Comparison of ENCODE assay signal across 1 cellular context in the genomic region with DNA sequence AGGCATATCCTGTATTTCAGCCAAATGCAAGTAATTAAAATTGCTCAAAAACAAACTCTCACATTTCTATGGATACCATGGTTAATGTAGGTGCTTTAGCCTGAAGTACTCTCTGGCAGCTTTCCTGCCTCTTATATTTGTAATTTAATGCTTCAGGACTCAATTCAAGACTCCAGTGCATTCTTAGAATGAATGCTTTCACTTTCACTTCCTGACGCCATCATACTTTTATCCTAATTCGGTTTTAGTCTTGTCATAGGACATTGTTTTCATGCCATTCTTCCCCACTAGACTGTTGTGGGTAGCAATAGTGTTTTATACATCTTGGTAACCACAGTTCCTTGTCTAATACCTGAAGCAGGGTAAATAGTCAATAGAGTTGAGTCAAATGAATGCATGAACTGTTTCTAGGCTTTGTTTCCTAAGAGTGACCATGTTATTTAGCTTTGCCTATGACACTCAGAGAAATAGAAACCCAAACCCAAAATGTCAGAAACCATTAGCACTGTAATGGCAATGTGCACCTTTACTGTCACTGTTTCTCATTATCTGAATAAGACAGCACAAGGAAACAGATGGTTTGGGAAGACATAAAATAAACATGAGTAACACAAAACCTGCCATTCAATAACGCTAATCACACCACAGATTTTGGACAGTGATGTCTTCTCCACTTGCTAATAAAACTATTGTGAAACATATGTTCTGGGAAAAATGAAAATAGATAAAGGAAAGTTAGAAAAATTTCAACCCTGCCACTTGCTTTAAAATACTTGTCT.
TF ChIP-seq lines count a peak whose summit lies in the region.

No MANE protein-coding gene starts in this region.

TF ChIP-seq in GM23338, 12 proteins besides CTCF, POLR2A, EP300 and RAD21 (continued from another document):
- TF ChIP-seq CREB1 (CRISPR knock-in tag; IDR thresholded peaks at IDR 0.05; ENCODE audit: low read depth), result no peak
- TF ChIP-seq, protein P1, sequence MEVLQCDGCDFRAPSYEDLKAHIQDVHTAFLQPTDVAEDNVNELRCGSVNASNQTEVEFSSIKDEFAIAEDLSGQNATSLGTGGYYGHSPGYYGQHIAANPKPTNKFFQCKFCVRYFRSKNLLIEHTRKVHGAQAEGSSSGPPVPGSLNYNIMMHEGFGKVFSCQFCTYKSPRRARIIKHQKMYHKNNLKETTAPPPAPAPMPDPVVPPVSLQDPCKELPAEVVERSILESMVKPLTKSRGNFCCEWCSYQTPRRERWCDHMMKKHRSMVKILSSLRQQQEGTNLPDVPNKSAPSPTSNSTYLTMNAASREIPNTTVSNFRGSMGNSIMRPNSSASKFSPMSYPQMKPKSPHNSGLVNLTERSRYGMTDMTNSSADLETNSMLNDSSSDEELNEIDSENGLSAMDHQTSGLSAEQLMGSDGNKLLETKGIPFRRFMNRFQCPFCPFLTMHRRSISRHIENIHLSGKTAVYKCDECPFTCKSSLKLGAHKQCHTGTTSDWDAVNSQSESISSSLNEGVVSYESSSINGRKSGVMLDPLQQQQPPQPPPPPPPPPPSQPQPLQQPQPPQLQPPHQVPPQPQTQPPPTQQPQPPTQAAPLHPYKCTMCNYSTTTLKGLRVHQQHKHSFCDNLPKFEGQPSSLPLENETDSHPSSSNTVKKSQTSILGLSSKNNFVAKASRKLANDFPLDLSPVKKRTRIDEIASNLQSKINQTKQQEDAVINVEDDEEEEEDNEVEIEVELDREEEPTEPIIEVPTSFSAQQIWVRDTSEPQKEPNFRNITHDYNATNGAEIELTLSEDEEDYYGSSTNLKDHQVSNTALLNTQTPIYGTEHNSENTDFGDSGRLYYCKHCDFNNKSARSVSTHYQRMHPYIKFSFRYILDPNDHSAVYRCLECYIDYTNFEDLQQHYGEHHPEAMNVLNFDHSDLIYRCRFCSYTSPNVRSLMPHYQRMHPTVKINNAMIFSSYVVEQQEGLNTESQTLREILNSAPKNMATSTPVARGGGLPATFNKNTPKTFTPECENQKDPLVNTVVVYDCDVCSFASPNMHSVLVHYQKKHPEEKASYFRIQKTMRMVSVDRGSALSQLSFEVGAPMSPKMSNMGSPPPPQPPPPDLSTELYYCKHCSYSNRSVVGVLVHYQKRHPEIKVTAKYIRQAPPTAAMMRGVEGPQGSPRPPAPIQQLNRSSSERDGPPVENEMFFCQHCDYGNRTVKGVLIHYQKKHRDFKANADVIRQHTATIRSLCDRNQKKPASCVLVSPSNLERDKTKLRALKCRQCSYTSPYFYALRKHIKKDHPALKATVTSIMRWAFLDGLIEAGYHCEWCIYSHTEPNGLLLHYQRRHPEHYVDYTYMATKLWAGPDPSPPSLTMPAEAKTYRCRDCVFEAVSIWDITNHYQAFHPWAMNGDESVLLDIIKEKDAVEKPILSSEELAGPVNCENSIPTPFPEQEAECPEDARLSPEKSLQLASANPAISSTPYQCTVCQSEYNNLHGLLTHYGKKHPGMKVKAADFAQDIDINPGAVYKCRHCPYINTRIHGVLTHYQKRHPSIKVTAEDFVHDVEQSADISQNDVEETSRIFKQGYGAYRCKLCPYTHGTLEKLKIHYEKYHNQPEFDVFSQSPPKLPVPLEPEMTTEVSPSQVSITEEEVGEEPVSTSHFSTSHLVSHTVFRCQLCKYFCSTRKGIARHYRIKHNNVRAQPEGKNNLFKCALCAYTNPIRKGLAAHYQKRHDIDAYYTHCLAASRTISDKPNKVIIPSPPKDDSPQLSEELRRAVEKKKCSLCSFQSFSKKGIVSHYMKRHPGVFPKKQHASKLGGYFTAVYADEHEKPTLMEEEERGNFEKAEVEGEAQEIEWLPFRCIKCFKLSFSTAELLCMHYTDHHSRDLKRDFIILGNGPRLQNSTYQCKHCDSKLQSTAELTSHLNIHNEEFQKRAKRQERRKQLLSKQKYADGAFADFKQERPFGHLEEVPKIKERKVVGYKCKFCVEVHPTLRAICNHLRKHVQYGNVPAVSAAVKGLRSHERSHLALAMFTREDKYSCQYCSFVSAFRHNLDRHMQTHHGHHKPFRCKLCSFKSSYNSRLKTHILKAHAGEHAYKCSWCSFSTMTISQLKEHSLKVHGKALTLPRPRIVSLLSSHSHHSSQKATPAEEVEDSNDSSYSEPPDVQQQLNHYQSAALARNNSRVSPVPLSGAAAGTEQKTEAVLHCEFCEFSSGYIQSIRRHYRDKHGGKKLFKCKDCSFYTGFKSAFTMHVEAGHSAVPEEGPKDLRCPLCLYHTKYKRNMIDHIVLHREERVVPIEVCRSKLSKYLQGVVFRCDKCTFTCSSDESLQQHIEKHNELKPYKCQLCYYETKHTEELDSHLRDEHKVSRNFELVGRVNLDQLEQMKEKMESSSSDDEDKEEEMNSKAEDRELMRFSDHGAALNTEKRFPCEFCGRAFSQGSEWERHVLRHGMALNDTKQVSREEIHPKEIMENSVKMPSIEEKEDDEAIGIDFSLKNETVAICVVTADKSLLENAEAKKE (CRISPR knock-in tag; IDR thresholded peaks at IDR 0.05), result no peak
- no peak for TF ChIP-seq EZH2phosphoT487 (IDR thresholded peaks at IDR 0.05; ENCODE audit: unreplicated experiment)
- no peak for TF ChIP-seq JUNB (IDR thresholded peaks at IDR 0.05; ENCODE audit: unreplicated experiment)
